Comparison of ENCODE assay signal across 18 cellular contexts in the genomic region with DNA sequence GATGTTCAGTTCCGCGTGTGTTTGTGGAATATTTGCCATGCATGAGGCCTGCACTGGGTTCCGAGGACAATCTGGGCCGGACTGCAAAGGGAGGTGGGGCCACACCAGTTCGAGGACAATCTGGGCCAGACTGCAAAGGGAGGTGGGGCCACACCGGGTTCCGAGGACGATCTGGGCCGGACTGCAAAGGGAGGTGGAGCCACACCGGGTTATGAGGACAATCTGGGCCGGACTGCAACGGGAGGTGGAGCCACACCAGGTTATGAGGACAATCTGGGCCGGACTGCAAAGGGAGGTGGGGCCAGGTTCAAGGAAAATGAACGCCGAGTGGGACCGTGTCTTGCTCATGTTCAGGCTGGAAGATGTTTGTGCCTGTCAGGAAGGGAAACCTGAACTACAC.
DNase-seq lines count a peak whose midpoint lies in the region; ATAC-seq and TF ChIP-seq lines count a peak whose summit lies in the region.
"Had no signal": no experiment of that assay in that cellular context is flagged by ENCODE, and none has a peak within 500 bp of the region (broad histone marks: within the 10 kb centered on the region; RNA-seq: fewer than 3 reads in every experiment).

No MANE protein-coding gene starts in this region.

- TF ChIP-seq POLR2A in HCT116 (IDR thresholded peaks at IDR 0.05; ENCODE audit: borderline replicate concordance, extremely low read depth, insufficient read depth, insufficient read length) (no peak), gastroesophageal sphincter (IDR thresholded peaks at IDR 0.05) (no peak), testis (IDR thresholded peaks at IDR 0.05) (no peak)

- no peak overlapping the region for H2AFZ ChIP-seq in HCT116 (ENCODE audit: low read depth, low read length, poor library complexity, severe bottlenecking)
- H2AFZ ChIP-seq: GM23248 had no signal

- BruUV-seq in HCT116 (replicated peaks; lab: Mats Ljungman, UMichigan): no TSS peak

- TF ChIP-seq CTCF in CD14-positive monocyte (IDR thresholded peaks at IDR 0.05): no peak
- no peak for TF ChIP-seq CTCF in HCT116 (IDR thresholded peaks at IDR 0.05 in 2 of 3, conservative IDR thresholded peaks at IDR 0.05 in 1 of 3; ENCODE audit: borderline replicate concordance in 1 of 3, insufficient read depth in 1 of 3, low read depth in 2 of 3, low read length in 2 of 3)
- no peak for TF ChIP-seq CTCF in gastroesophageal sphincter (IDR thresholded peaks at IDR 0.05)
- no peak for TF ChIP-seq CTCF in testis (IDR thresholded peaks at IDR 0.05)
- no peak for TF ChIP-seq CTCF in RWPE1 (conservative IDR thresholded peaks at IDR 0.05; ENCODE audit: low read depth)

- WGBS in gastroesophageal sphincter (ENCODE audit: low coverage in 1 of 2), 2 donors: 56 to 87% methylated on average over 7 to 14 of the region's 16 CpGs
- WGBS in testis, 2 donors: 55 to 64% methylated on average over 16 of the region's 16 CpGs

- no peak for TF ChIP-seq RAD21 in HCT116 (IDR thresholded peaks at IDR 0.05; ENCODE audit: low read depth)

- H3K36me3 ChIP-seq in HCT116 (ENCODE audit: control insufficient read depth in 1 of 2, insufficient read depth in 2 of 2, low read length in 2 of 2) (no peaks in the 10 kb centered on the region), gastroesophageal sphincter (no peaks in the 10 kb centered on the region), testis (ENCODE audit: low read depth, missing control alignments) (no peaks in the 10 kb centered on the region)
- H3K36me3 ChIP-seq: BE2C, Peyer's patch had no signal

- H3K9me2 ChIP-seq in HCT116 (ENCODE audit: insufficient read depth): no peaks in the 10 kb centered on the region

- peaks cover 1 to 8% (median 7%) of the 10 kb centered on the region in 7 donors for H3K9me3 Mint-ChIP-seq in CD14-positive monocyte
- H3K9me3 Mint-ChIP-seq: CD4-positive, alpha-beta T cell had no signal

- H3K27me3 Mint-ChIP-seq in CD14-positive monocyte (ENCODE audit: low read depth in 3 of 3): peaks cover 2 to 5% (median 2%) of the 10 kb centered on the region in 3 donors

- H4K20me1 ChIP-seq in HCT116 (ENCODE audit: insufficient read depth): no peaks in the 10 kb centered on the region

- peaks cover 5 to 11% of the 10 kb centered on the region in 2 donors for H3K36me3 Mint-ChIP-seq in CD14-positive monocyte

- H3K9me3 ChIP-seq in HCT116 (ENCODE audit: control insufficient read depth in 1 of 2, insufficient read depth in 1 of 2, low read depth in 1 of 2, low read length in 2 of 2) (no peaks in the 10 kb centered on the region), gastroesophageal sphincter (no peaks in the 10 kb centered on the region), testis (no peaks in the 10 kb centered on the region)
- H3K9me3 ChIP-seq: BE2C, Peyer's patch had no signal

- H3K27me3 ChIP-seq in HCT116 (ENCODE audit: insufficient read depth, low read length) (no peaks in the 10 kb centered on the region), gastroesophageal sphincter (no peaks in the 10 kb centered on the region), testis (no peaks in the 10 kb centered on the region)
- H3K27me3 ChIP-seq: BE2C, Peyer's patch had no signal

- no peak for TF ChIP-seq EP300 in gastroesophageal sphincter (IDR thresholded peaks at IDR 0.05)

- no peak overlapping the region for H3K27ac ChIP-seq in HCT116 (ENCODE audit: low read depth, low read length)
- H3K27ac ChIP-seq in gastroesophageal sphincter: peak overlapping the region in 2 of 4 donors; percentile 32 to 48
- H3K27ac ChIP-seq in testis: no peak overlapping the region
- H3K27ac ChIP-seq in RWPE1: no peak overlapping the region
- H3K27ac ChIP-seq: GM23248, Peyer's patch had no signal

- ATAC-seq in HCT116 (peak; percentile 64), gastroesophageal sphincter (peak; percentile 8), HG02981 (IDR thresholded peaks at IDR 0.05; ENCODE audit: unreplicated experiment) (no peak)
- ATAC-seq: GM12878 had no signal

- H3K4me2 ChIP-seq in HCT116 (ENCODE audit: low read length): no peak overlapping the region

- H3K4me3 ChIP-seq in HCT116 (replicated peaks in 1 of 2; ENCODE audit: low read depth in 1 of 2, low read length in 2 of 2): no peak overlapping the region
- no peak overlapping the region for H3K4me3 ChIP-seq in gastroesophageal sphincter
- H3K4me3 ChIP-seq in testis: no peak overlapping the region
- H3K4me3 ChIP-seq: GM12878, GM23248, Peyer's patch had no signal

- POLR2A ChIA-PET in HCT116 (lab: Charles Lee): no interaction called here
- POLR2A ChIA-PET in RWPE1 (lab: Yijun Ruan, JAX; ENCODE audit: low non-redundant PET): no interaction called here

- H3K27ac Mint-ChIP-seq in CD14-positive monocyte: peak overlapping the region in 5 of 7 donors; percentile 4 to 67 (median 13)
- H3K27ac Mint-ChIP-seq: CD4-positive, alpha-beta T cell had no signal

- DNase-seq in CD14-positive monocyte (ENCODE audit: low spot score): no peak
- no peak for DNase-seq in HCT116 (ENCODE audit: low read depth, low spot score)
- peak; percentile 26 for DNase-seq in testis
- no peak for DNase-seq in stimulated activated CD8-positive, alpha-beta memory T cell treated with anti-CD3 and anti-CD28 coated beads, Interleukin-4, amount 100 ng/mL, for 48 hours
- DNase-seq in RWPE1 (ENCODE audit: low spot score): no peak
- DNase-seq: BE2C; CD4-positive, alpha-beta T cell; COR-L47; Karpas-422; NCI-H1694; NCI-H2081 treated with DMSO at 0.1 percent for 48 hours; NCI-H2171 treated with DMSO at 0.1 percent for 48 hours; NCI-H526 had no signal

- peaks cover 57% of the 10 kb centered on the region for H3K4me1 Mint-ChIP-seq in CD14-positive monocyte

- no peak overlapping the region for H3K9ac ChIP-seq in HCT116 (ENCODE audit: low read length)
- H3K9ac ChIP-seq: GM23248 had no signal

- CTCF ChIA-PET in HCT116 (lab: Charles Lee): no interaction called here
- CTCF ChIA-PET in RWPE1 (lab: Yijun Ruan, JAX): no interaction called here

- H3K79me2 ChIP-seq in HCT116 (ENCODE audit: insufficient read depth, low read length): no peaks in the 10 kb centered on the region

- RAD21 ChIA-PET in HCT116 (lab: Charles Lee; ENCODE audit: low non-redundant PET in 1 of 2, low total read pairs in 2 of 2, uncharacterized antibody in 2 of 2, unreplicated experiment in 2 of 2): no interaction called here

- no peaks in the 10 kb centered on the region for H3K4me1 ChIP-seq in HCT116 (ENCODE audit: control insufficient read depth in 1 of 2, insufficient read depth in 2 of 2, low read length in 2 of 2)
- H3K4me1 ChIP-seq in gastroesophageal sphincter: peaks cover 0 to 22% (median 15%) of the 10 kb centered on the region in 3 donors
- H3K4me1 ChIP-seq in testis: peaks cover 19% of the 10 kb centered on the region
- H3K4me1 ChIP-seq: BE2C, Peyer's patch had no signal

- H3K4me3 Mint-ChIP-seq in CD14-positive monocyte: no peak overlapping the region
- H3K4me3 Mint-ChIP-seq: CD4-positive, alpha-beta T cell had no signal

- intact Hi-C loops in CD14-positive monocyte (cut with micrococcal nuclease) (no loop called here), HCT116 (cut with micrococcal nuclease) (no loop called here), testis (cut with DNase I; ENCODE audit: low total_unique reads) (no loop called here)

TF ChIP-seq in HCT116, 20 proteins besides CTCF, POLR2A, EP300 and RAD21:
- TF ChIP-seq, protein P1, sequence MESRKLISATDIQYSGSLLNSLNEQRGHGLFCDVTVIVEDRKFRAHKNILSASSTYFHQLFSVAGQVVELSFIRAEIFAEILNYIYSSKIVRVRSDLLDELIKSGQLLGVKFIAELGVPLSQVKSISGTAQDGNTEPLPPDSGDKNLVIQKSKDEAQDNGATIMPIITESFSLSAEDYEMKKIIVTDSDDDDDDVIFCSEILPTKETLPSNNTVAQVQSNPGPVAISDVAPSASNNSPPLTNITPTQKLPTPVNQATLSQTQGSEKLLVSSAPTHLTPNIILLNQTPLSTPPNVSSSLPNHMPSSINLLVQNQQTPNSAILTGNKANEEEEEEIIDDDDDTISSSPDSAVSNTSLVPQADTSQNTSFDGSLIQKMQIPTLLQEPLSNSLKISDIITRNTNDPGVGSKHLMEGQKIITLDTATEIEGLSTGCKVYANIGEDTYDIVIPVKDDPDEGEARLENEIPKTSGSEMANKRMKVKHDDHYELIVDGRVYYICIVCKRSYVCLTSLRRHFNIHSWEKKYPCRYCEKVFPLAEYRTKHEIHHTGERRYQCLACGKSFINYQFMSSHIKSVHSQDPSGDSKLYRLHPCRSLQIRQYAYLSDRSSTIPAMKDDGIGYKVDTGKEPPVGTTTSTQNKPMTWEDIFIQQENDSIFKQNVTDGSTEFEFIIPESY (IDR thresholded peaks at IDR 0.05; ENCODE audit: extremely low read depth, insufficient replicate concordance, low read length): no peak
- TF ChIP-seq SIN3A (IDR thresholded peaks at IDR 0.05; ENCODE audit: low read depth) (no peak), SP1 (IDR thresholded peaks at IDR 0.05; ENCODE audit: low read depth) (peak; percentile 65), ELF1 (IDR thresholded peaks at IDR 0.05; ENCODE audit: borderline replicate concordance, low read depth) (no peak), ZFX (IDR thresholded peaks at IDR 0.05) (no peak), CBX3 (IDR thresholded peaks at IDR 0.05; ENCODE audit: low read depth) (no peak)
TF ChIP-seq in HCT116: peak in this region for 1.
